Comparison of ENCODE assay signal across 1 cellular context in genomic region chr5:73826301-73826700, GRCh38.
TF ChIP-seq lines count a peak whose summit lies in the region.

No MANE protein-coding gene starts in this region.

TF ChIP-seq in H1, 55 proteins besides CTCF, POLR2A, EP300 and RAD21:
- no peak for TF ChIP-seq RNF2 (IDR thresholded peaks at IDR 0.05; ENCODE audit: borderline replicate concordance, low read depth, low read length, missing control alignments, poor library complexity, severe bottlenecking)
- no peak for TF ChIP-seq TBP (IDR thresholded peaks at IDR 0.05; ENCODE audit: low read depth, low read length)
